Comparison of ENCODE assay signal across 9 cellular contexts in the genomic region with DNA sequence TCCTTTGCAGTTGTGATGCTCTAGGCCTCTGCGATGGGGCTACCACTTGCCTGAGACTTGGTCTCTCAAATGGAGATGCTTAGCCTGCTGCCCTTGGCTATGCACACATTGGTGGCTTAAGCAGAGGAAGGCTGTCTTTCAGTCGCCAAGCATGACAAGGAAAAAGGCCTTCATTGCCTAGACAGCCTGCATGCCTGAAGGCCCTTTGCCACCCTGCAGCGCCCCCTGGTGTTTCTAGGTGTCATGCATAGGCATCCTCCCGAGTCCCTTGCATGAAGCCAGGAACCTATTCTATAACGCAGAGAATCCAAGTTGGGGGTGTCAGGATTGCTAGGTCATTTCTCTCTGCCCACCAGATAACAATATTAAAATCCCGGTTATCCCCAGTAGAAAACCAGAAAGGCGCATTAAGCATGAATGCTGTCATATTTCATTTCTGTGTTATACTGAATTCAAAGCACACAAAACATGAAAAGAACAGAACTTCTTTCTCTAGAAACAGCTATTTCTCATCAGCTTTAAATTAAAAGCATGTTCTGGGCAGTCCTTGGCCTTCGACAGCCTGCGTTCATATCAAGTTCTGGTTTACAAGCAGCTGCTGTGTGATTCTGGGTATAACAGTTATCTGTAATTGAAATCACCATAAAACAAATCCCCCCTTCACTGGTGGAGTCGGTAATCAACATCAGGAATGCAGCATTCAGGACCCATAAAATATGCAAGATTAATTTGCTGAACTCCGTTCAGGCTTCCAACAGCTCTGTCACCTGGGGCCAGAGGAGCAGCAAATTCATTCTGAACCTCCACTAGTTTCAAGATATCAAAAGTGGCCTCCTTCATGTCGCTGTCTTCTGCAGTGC. TPM values are rescaled to one million over a fixed set of nuclear protein-coding genes. Genes with fewer than 3 reads are reported as not detected.
DNase-seq lines count a peak whose midpoint lies in the region; ATAC-seq and TF ChIP-seq lines count a peak whose summit lies in the region.
"Had no signal": no experiment of that assay in that cellular context is flagged by ENCODE, and none has a peak within 500 bp of the region (broad histone marks: within the 10 kb centered on the region; RNA-seq: fewer than 3 reads in every experiment).

No MANE protein-coding gene starts in this region.

- no peak overlapping the region for H3K4me3 Mint-ChIP-seq in immature natural killer cell

- no peaks in the 10 kb centered on the region for H3K36me3 Mint-ChIP-seq in immature natural killer cell
- H3K36me3 Mint-ChIP-seq: IgD-negative memory B cell had no signal

- no peaks in the 10 kb centered on the region for H3K79me2 ChIP-seq in parathyroid adenoma

- no peak overlapping the region for H3K9ac ChIP-seq in parathyroid adenoma

- POLR2A ChIA-PET in BJ (lab: Charles Lee): no interaction called here

- H3K27me3 Mint-ChIP-seq in immature natural killer cell (ENCODE audit: low read depth in 3 of 3): peaks cover 0 to 2% (median 0%) of the 10 kb centered on the region in 3 donors

- no peak overlapping the region for H2AFZ ChIP-seq in parathyroid adenoma

- H3K27ac ChIP-seq in parathyroid adenoma: no peak overlapping the region

- no peak overlapping the region for H3K4me2 ChIP-seq in parathyroid adenoma (ENCODE audit: low read length)

- TF ChIP-seq CTCF in BJ (IDR thresholded peaks at IDR 0.05; ENCODE audit: insufficient read depth, low read depth, low read length): peak; percentile 83
- TF ChIP-seq CTCF in foreskin fibroblast (IDR thresholded peaks at IDR 0.05; ENCODE audit: low read depth, low read length): peak; percentile 81
- peak; percentile 67 for TF ChIP-seq CTCF in parathyroid adenoma (IDR thresholded peaks at IDR 0.05)

- peaks cover 0 to 9% (median under 1%) of the 10 kb centered on the region in 6 donors for H3K9me3 Mint-ChIP-seq in immature natural killer cell

- CTCF ChIA-PET in BJ (lab: Yijun Ruan, JAX): interaction anchor here (0.6 to 3.0 kb wide), 8 partner anchors 9 to 348 kb away, joined by 3 to 36 read pairs (median 3); no protein-coding TSS in a partner anchor

- H3K36me3 ChIP-seq in BJ (ENCODE audit: control insufficient read depth, insufficient read depth, low read length) (no peaks in the 10 kb centered on the region), parathyroid adenoma (ENCODE audit: control insufficient read depth, insufficient read depth, low read length) (no peaks in the 10 kb centered on the region)

- H3K4me3 ChIP-seq in BJ (ENCODE audit: low read depth, low read length) (no peak overlapping the region), foreskin fibroblast (ENCODE audit: low read depth in 1 of 2, low read length in 2 of 2) (no peak overlapping the region), parathyroid adenoma (ENCODE audit: low read depth, low read length) (no peak overlapping the region)

- no peaks in the 10 kb centered on the region for H3K4me1 Mint-ChIP-seq in immature natural killer cell
- H3K4me1 Mint-ChIP-seq: IgD-negative memory B cell had no signal

- ATAC-seq in GM18517 (IDR thresholded peaks at IDR 0.05; ENCODE audit: unreplicated experiment) (peak; percentile 65), HG03135 (IDR thresholded peaks at IDR 0.05; ENCODE audit: unreplicated experiment) (peak; percentile 60)

- DNase-seq in BJ (ENCODE audit: low read depth) (no peak), NCI-H510A (lab: John Stamatoyannopoulos, UW) (peak; percentile 45), foreskin fibroblast (peak; percentile 34 to 54), immature natural killer cell (no peak)
- DNase-seq in activated CD8-positive, alpha-beta memory T cell treated with anti-CD3 and anti-CD28 coated beads for 48 hours (ENCODE audit: low read depth in 2 of 3, low spot score in 2 of 3): peak in 2 of 3 experiments; percentile 5 to 26

- H3K27me3 ChIP-seq in BJ (ENCODE audit: control insufficient read depth, insufficient read depth, low read length) (no peaks in the 10 kb centered on the region), parathyroid adenoma (ENCODE audit: control insufficient read depth, insufficient read depth, low read length) (no peaks in the 10 kb centered on the region)

- no peaks in the 10 kb centered on the region for H3K9me3 ChIP-seq in parathyroid adenoma (ENCODE audit: control insufficient read depth, low read length)

- H3K27ac Mint-ChIP-seq in immature natural killer cell: no peak overlapping the region

- no peaks in the 10 kb centered on the region for H3K4me1 ChIP-seq in parathyroid adenoma

RNA-seq across cellular contexts. Expression of gene TRPC7, which starts 59.7 kb away (rescaled TPM):
- not detected in 2 replicates for polyA plus RNA-seq in BJ (2011; rRNA removed)
- not detected in 2 replicates for polyA minus RNA-seq in BJ (2011; rRNA and poly(A)+ RNA removed)
- not detected for polyA plus RNA-seq in immature natural killer cell
- polyA plus RNA-seq: IgD-negative memory B cell had no signal

Comparison
In these comparisons a context has a peak if more than half of its experiments do, and no peak if none do; other contexts are left out.
1. DNase-seq: peak in NCI-H510A (single experiment), activated CD8-positive, alpha-beta memory T cell treated with anti-CD3 and anti-CD28 coated beads for 48 hours (2 of 3) and foreskin fibroblast (2 of 2); none in BJ (single experiment) and immature natural killer cell (0 of 3).
2. Peak in every context shown above with its lines, with median percentiles within 50 percentile points of each other: CTCF ChIP-seq.